ENCODE assay signal across 11 cellular contexts in genomic region chr21:18244721-18245486, GRCh38. TPM values are rescaled to one million over a fixed set of nuclear protein-coding genes. Genes with fewer than 3 reads are reported as not detected.
DNase-seq lines count a peak whose midpoint lies in the region; ATAC-seq and TF ChIP-seq lines count a peak whose summit lies in the region.
"Had no signal": no experiment of that assay in that cellular context is flagged by ENCODE, and none has a peak within 500 bp of the region (broad histone marks: within the 10 kb centered on the region; RNA-seq: fewer than 3 reads in every experiment).

Gene CHODL, plus strand, starts transcription at chr21:18244833. Its CDS starts 391 bp downstream, at chr21:18245224.

- H3K27ac Mint-ChIP-seq in CD14-positive monocyte = no peak within 1 kb of the TSS
- H3K27ac Mint-ChIP-seq in activated CD4-positive, alpha-beta T cell treated with anti-CD3 and anti-CD28 coated beads, Interleukin-2, amount 10 ng/mL, durations not matched to agents 24 days and 14 days = no peak within 1 kb of the TSS

- TF ChIP-seq CTCF in CD14-positive monocyte (IDR thresholded peaks at IDR 0.05) (no peak), hepatocyte (IDR thresholded peaks at IDR 0.05; ENCODE audit: poor library complexity) (no peak)

- intact Hi-C loops in CD14-positive monocyte (cut with micrococcal nuclease) = no loop called here
- intact Hi-C loops in posterior cingulate gyrus (cut with DNase I) = no loop called here
- intact Hi-C loops in activated CD4-positive, alpha-beta T cell treated with anti-CD3 and anti-CD28 coated beads, Interleukin-2, amount 10 ng/mL, durations not matched to agents 24 days and 14 days (cut with micrococcal nuclease) = no loop called here

- no peaks in the 10 kb centered on the region for H3K9me2 ChIP-seq in hepatocyte (replicated peaks; ENCODE audit: insufficient read depth)

- peaks cover 22 to 27% (median 26%) of the 10 kb centered on the region in 3 donors for H3K27me3 Mint-ChIP-seq in CD14-positive monocyte (ENCODE audit: low read depth in 3 of 3)
- H3K27me3 Mint-ChIP-seq in activated CD4-positive, alpha-beta T cell treated with anti-CD3 and anti-CD28 coated beads, Interleukin-2, amount 10 ng/mL, durations not matched to agents 24 days and 14 days = peaks cover 21% of the 10 kb centered on the region

- peak within 1 kb of the TSS; percentile 90 for H3K4me2 ChIP-seq in hepatocyte

- H4K20me1 ChIP-seq in hepatocyte (ENCODE audit: insufficient read depth, poor library complexity, severe bottlenecking) = no peaks in the 10 kb centered on the region

- H2AFZ ChIP-seq in hepatocyte = peak within 1 kb of the TSS; percentile 74

- H3K9me3 Mint-ChIP-seq in CD14-positive monocyte = peaks cover 0 to 5% (median 4%) of the 10 kb centered on the region in 7 donors
- H3K9me3 Mint-ChIP-seq in activated CD4-positive, alpha-beta T cell treated with anti-CD3 and anti-CD28 coated beads, Interleukin-2, amount 10 ng/mL, durations not matched to agents 24 days and 14 days = no peaks in the 10 kb centered on the region
- H3K9me3 Mint-ChIP-seq: activated T-cell treated with anti-CD3 and anti-CD28 coated beads, Interleukin-2, amount 50 U/mL, for 4 hours had no signal

- H3K9me3 ChIP-seq in SK-N-MC (ENCODE audit: low read depth, low read length) (no peaks in the 10 kb centered on the region), hepatocyte (ENCODE audit: low read depth) (no peaks in the 10 kb centered on the region)
- H3K9me3 ChIP-seq: Caco-2 had no signal

- peaks cover 6% of the 10 kb centered on the region for H3K4me1 Mint-ChIP-seq in CD14-positive monocyte
- no peaks in the 10 kb centered on the region for H3K4me1 Mint-ChIP-seq in activated CD4-positive, alpha-beta T cell treated with anti-CD3 and anti-CD28 coated beads, Interleukin-2, amount 10 ng/mL, durations not matched to agents 24 days and 14 days

- H3K36me3 ChIP-seq in SK-N-MC (ENCODE audit: insufficient read depth, low read length) (no peaks in the 10 kb centered on the region), hepatocyte (replicated peaks; ENCODE audit: insufficient read depth, low read depth) (no peaks in the 10 kb centered on the region)

- 4% methylated on average over 62 of the region's 72 CpGs for WGBS in hepatocyte (ENCODE audit: low lambda C conversion rate, missing lambda C conversion rate)

- H3K9ac ChIP-seq in SK-N-MC (ENCODE audit: insufficient read length) = peak within 1 kb of the TSS; percentile 16

- H3K27ac ChIP-seq in SK-N-MC (no peak within 1 kb of the TSS), hepatocyte (no peak within 1 kb of the TSS)
- H3K27ac ChIP-seq: RWPE1 had no signal

- peaks cover 60% of the 10 kb centered on the region for H3K27me3 ChIP-seq in hepatocyte

- no peak for ATAC-seq in HG02678 (IDR thresholded peaks at IDR 0.05; ENCODE audit: unreplicated experiment)

- DNase-seq in CD14-positive monocyte (ENCODE audit: low spot score) (no peak), SK-N-MC (ENCODE audit: low read depth, low spot score) (no peak), hepatocyte (ENCODE audit: low spot score) (peak; percentile 27), posterior cingulate gyrus (peak in 6 of 10 donors; percentile 10 to 82 (median 44)), NCI-H146 (lab: John Stamatoyannopoulos, UW) (no peak), NCI-H128 (lab: John Stamatoyannopoulos, UW; ENCODE audit: unreplicated experiment) (no peak)
- no peak for DNase-seq in activated CD4-positive, alpha-beta T cell treated with anti-CD3 and anti-CD28 coated beads, Interleukin-2, amount 10 ng/mL, durations not matched to agents 24 days and 14 days
- DNase-seq: activated T-cell treated with anti-CD3 and anti-CD28 coated beads, Interleukin-2, amount 50 U/mL, for 4 hours; Caco-2 had no signal

- H3K4me3 ChIP-seq in SK-N-MC (peak within 1 kb of the TSS; percentile 74), hepatocyte (peak within 1 kb of the TSS; percentile 54)

- peak within 1 kb of the TSS; percentile 50 to 77 for H3K4me3 Mint-ChIP-seq in CD14-positive monocyte
- no peak within 1 kb of the TSS for H3K4me3 Mint-ChIP-seq in activated CD4-positive, alpha-beta T cell treated with anti-CD3 and anti-CD28 coated beads, Interleukin-2, amount 10 ng/mL, durations not matched to agents 24 days and 14 days
- H3K4me3 Mint-ChIP-seq: activated T-cell treated with anti-CD3 and anti-CD28 coated beads, Interleukin-2, amount 50 U/mL, for 4 hours had no signal

- H3K36me3 Mint-ChIP-seq in CD14-positive monocyte = no peaks in the 10 kb centered on the region
- no peaks in the 10 kb centered on the region for H3K36me3 Mint-ChIP-seq in activated CD4-positive, alpha-beta T cell treated with anti-CD3 and anti-CD28 coated beads, Interleukin-2, amount 10 ng/mL, durations not matched to agents 24 days and 14 days (ENCODE audit: low read depth)

- H3K4me1 ChIP-seq in hepatocyte (ENCODE audit: insufficient read depth) = no peaks in the 10 kb centered on the region
- H3K4me1 ChIP-seq: Caco-2 had no signal

- no peaks in the 10 kb centered on the region for H3K79me2 ChIP-seq in hepatocyte

RNA-seq across cellular contexts. Expression of gene CHODL, which starts in this region (rescaled TPM):
- not detected for polyA plus RNA-seq in CD14-positive monocyte
- total RNA-seq in hepatocyte = 0.73 and 1.2 TPM in 2 replicates
- polyA plus RNA-seq in hepatocyte = 0.31 and 0.39 TPM in 2 replicates
- not detected in 2 replicates for total RNA-seq in activated CD4-positive, alpha-beta T cell treated with anti-CD3 and anti-CD28 coated beads, Interleukin-2, amount 10 ng/mL, durations not matched to agents 24 days and 14 days
- total RNA-seq: activated T-cell treated with anti-CD3 and anti-CD28 coated beads, Interleukin-2, amount 50 U/mL, for 4 hours had no signal

Comparison
In these comparisons a context has a peak if more than half of its experiments do, and no peak if none do; other contexts are left out.
1. DNase-seq: peak in hepatocyte (single experiment) and posterior cingulate gyrus (6 of 10); none in CD14-positive monocyte (single experiment), SK-N-MC (single experiment), activated CD4-positive, alpha-beta T cell treated with anti-CD3 and anti-CD28 coated beads, Interleukin-2, amount 10 ng/mL, durations not matched to agents 24 days and 14 days (single experiment), NCI-H146 (single experiment) and NCI-H128 (single experiment).